32 cellular contexts compared by ENCODE assay signal in genomic region chr20:60883517-60883916, GRCh38.
"Had no signal": no experiment of that assay in that cellular context is flagged by ENCODE, and none has a peak within 500 bp of the region (broad histone marks: within the 10 kb centered on the region; RNA-seq: fewer than 3 reads in every experiment).

No MANE protein-coding gene starts in this region.

- ATAC-seq: activated CD4-positive, alpha-beta T cell treated with anti-CD3 and anti-CD28 coated beads for 36 hours; activated CD4-positive, CD25-positive, alpha-beta regulatory T cell treated with anti-CD3 and anti-CD28 coated beads, Interleukin-2, amount 50 U/mL, for 24 hours; activated CD8-positive, alpha-beta T cell treated with anti-CD3 and anti-CD28 coated beads, Interleukin-2, amount 10 ng/mL, durations not matched to agents 7 days and 5 days; activated T-cell treated with anti-CD3 and anti-CD28 coated beads, Interleukin-2, amount 50 U/mL, for 4 hours; PC-3; T-cell; T-helper 17 cell; WTC11 had no signal

- DNase-seq: activated CD4-positive, alpha-beta T cell treated with anti-CD3 and anti-CD28 coated beads for 36 hours; activated CD4-positive, alpha-beta T cell treated with anti-CD3 and anti-CD28 coated beads, Interleukin-2, amount 10 ng/mL, durations not matched to agents 7 days and 5 days; activated CD4-positive, alpha-beta T cell treated with anti-CD3 and anti-CD28 coated beads, Interleukin-2, amount 50 U/mL, for 48 hours; activated CD8-positive, alpha-beta T cell treated with anti-CD3 and anti-CD28 coated beads, Interleukin-2, amount 10 ng/mL, durations not matched to agents 7 days and 5 days; activated effector memory CD4-positive, alpha-beta T cell treated with Interleukin-2 at 50 U/mL for 16 hours; activated naive CD4-positive, alpha-beta T cell; activated naive CD4-positive, alpha-beta T cell treated with anti-CD3 and anti-CD28 coated beads, Interleukin-2, amount 50 U/mL, for 16 hours; activated naive CD8-positive, alpha-beta T cell treated with anti-CD3 and anti-CD28 coated beads for 36 hours; activated T-cell treated with anti-CD3 and anti-CD28 coated beads, Interleukin-2, amount 50 U/mL, for 4 hours; amniotic stem cell; aorta; NCI-H1105; NCI-H1417 treated with DMSO at 0.1 percent for 48 hours; NCI-H187 treated with DMSO at 0.1 percent for 48 hours; NCI-H2081; NCI-H2171 treated with DMSO at 0.1 percent for 48 hours; NCI-H2227 treated with DMSO at 0.1 percent for 48 hours; NCI-H446; NCI-H510A treated with DMSO at 0.1 percent for 48 hours; NCI-H526 treated with DMSO at 0.1 percent for 48 hours; NCI-H774; PC-3; Peyer's patch; RPMI8226; SHP77 treated with DMSO at 0.1 percent for 48 hours; SK-N-SH; T-cell; T-helper 17 cell had no signal

- H3K9me3 ChIP-seq: Peyer's patch, SJSA1, SK-N-SH had no signal

- H3K36me3 ChIP-seq: cardiac muscle cell, Peyer's patch, SJSA1 had no signal

- H3K4me2 ChIP-seq: SK-N-SH had no signal

- H3K9me2 ChIP-seq: SK-N-SH had no signal

- H3K4me3 ChIP-seq: cardiac muscle cell, Peyer's patch, SJSA1 had no signal

- H3K4me1 ChIP-seq: Peyer's patch, SJSA1 had no signal

- H3K27ac ChIP-seq: cardiac muscle cell, Peyer's patch, SJSA1 had no signal

- H3K9ac ChIP-seq: SK-N-SH had no signal

- H3K27me3 ChIP-seq: cardiac muscle cell, Peyer's patch, SJSA1 had no signal
